In genomic region chr5:39439582-39439981, GRCh38 we compare ENCODE assay signal across 24 cellular contexts. TPM values are rescaled to one million over a fixed set of nuclear protein-coding genes. Genes with fewer than 3 reads are reported as not detected.
"Had no signal": no experiment of that assay in that cellular context is flagged by ENCODE, and none has a peak within 500 bp of the region (broad histone marks: within the 10 kb centered on the region; RNA-seq: fewer than 3 reads in every experiment).

No MANE protein-coding gene starts in this region.

- H3K36me3 Mint-ChIP-seq: activated CD8-positive, alpha-beta memory T cell treated with anti-CD3 and anti-CD28 coated beads, Interleukin-2, amount 10 ng/mL, durations not matched to agents 7 days and 5 days; activated naive CD4-positive, alpha-beta T cell treated with anti-CD3 and anti-CD28 coated beads, Interleukin-2, amount 50 U/mL, for 72 hours had no signal

- H3K9me3 Mint-ChIP-seq: activated B cell treated with CpG ODN at 0.5 μM for 24 hours; activated CD4-positive, alpha-beta T cell treated with anti-CD3 and anti-CD28 coated beads, Interleukin-2, amount 10 ng/mL, durations not matched to agents 24 days and 14 days; activated naive CD4-positive, alpha-beta T cell treated with anti-CD3 and anti-CD28 coated beads, Interleukin-2, amount 50 U/mL, for 72 hours; activated naive CD8-positive, alpha-beta T cell treated with anti-CD3 and anti-CD28 coated beads, Interleukin-2, amount 50 U/mL, for 24 hours; activated T-cell treated with anti-CD3 and anti-CD28 coated beads, Interleukin-2, amount 50 U/mL, for 24 hours; activated T-helper 1 cell treated with anti-CD3 and anti-CD28 coated beads, Interleukin-12 subunit alpha, Interleukin-12 subunit beta, Interleukin-2, Interleukin-4 antibody, amounts not matched to agents 30 ng/mL and 10 ng/mL and 1 ng/mL, durations not matched to agents 14 hours and 24 hours and 36 hours; T-helper 1 cell treated with Interleukin-12 subunit alpha and Interleukin-12 subunit beta and Interleukin-4 antibody, amounts not matched to agents 30 μg/mL and 1 μg/mL, for 36 hours had no signal

- H3K27me3 Mint-ChIP-seq: activated naive CD8-positive, alpha-beta T cell treated with anti-CD3 and anti-CD28 coated beads, Interleukin-2, amount 50 U/mL, for 24 hours had no signal

- DNase-seq: activated B cell treated with CpG ODN at 0.5 μM for 24 hours; activated CD4-positive, alpha-beta T cell treated with anti-CD3 and anti-CD28 coated beads for 1 hour; activated CD4-positive, alpha-beta T cell treated with anti-CD3 and anti-CD28 coated beads, Interleukin-2, amount 10 ng/mL, durations not matched to agents 24 days and 14 days; activated CD4-positive, alpha-beta T cell treated with anti-CD3 and anti-CD28 coated beads, Interleukin-2, amount 50 U/mL, for 48 hours; activated CD8-positive, alpha-beta memory T cell treated with anti-CD3 and anti-CD28 coated beads, Interleukin-2, amount 10 ng/mL, durations not matched to agents 7 days and 5 days; activated effector memory CD4-positive, alpha-beta T cell treated with Interleukin-2 at 50 U/mL for 16 hours; activated naive CD4-positive, alpha-beta T cell treated with Interleukin-2 at 50 U/mL for 16 hours; activated naive CD8-positive, alpha-beta T cell treated with anti-CD3 and anti-CD28 coated beads, Interleukin-2, amount 50 U/mL, for 24 hours; activated T-cell treated with anti-CD3 and anti-CD28 coated beads, Interleukin-2, amount 50 U/mL, for 24 hours; amniotic stem cell; body of pancreas; central memory CD4-positive, alpha-beta T cell; Kasumi-1; NCI-H1105 treated with DMSO at 0.1 percent for 48 hours; NCI-H1436 treated with DMSO at 0.1 percent for 48 hours; NCI-H187; NCI-H2081; NCI-H524; PC-3; SHP77 treated with DMSO at 0.1 percent for 48 hours had no signal

- H3K4me3 ChIP-seq: ascending aorta, body of pancreas had no signal

- H3K4me1 Mint-ChIP-seq: activated B cell treated with CpG ODN at 0.5 μM for 24 hours; activated naive CD8-positive, alpha-beta T cell treated with anti-CD3 and anti-CD28 coated beads, Interleukin-2, amount 50 U/mL, for 24 hours had no signal

- H3K27ac ChIP-seq: ascending aorta, body of pancreas had no signal

- H3K27ac Mint-ChIP-seq: activated B cell treated with CpG ODN at 0.5 μM for 24 hours; activated CD4-positive, alpha-beta T cell treated with anti-CD3 and anti-CD28 coated beads, Interleukin-2, amount 10 ng/mL, durations not matched to agents 24 days and 14 days; activated CD8-positive, alpha-beta memory T cell treated with anti-CD3 and anti-CD28 coated beads, Interleukin-2, amount 10 ng/mL, durations not matched to agents 7 days and 5 days; activated naive CD4-positive, alpha-beta T cell treated with anti-CD3 and anti-CD28 coated beads, Interleukin-2, amount 50 U/mL, for 72 hours; activated naive CD8-positive, alpha-beta T cell treated with anti-CD3 and anti-CD28 coated beads, Interleukin-2, amount 50 U/mL, for 24 hours; activated T-cell treated with anti-CD3 and anti-CD28 coated beads, Interleukin-2, amount 50 U/mL, for 24 hours; activated T-helper 1 cell treated with anti-CD3 and anti-CD28 coated beads, Interleukin-12 subunit alpha, Interleukin-12 subunit beta, Interleukin-2, Interleukin-4 antibody, amounts not matched to agents 30 ng/mL and 10 ng/mL and 1 ng/mL, durations not matched to agents 14 hours and 24 hours and 36 hours; T-helper 1 cell treated with Interleukin-12 subunit alpha and Interleukin-12 subunit beta and Interleukin-4 antibody, amounts not matched to agents 30 μg/mL and 1 μg/mL, for 36 hours had no signal

- H3K27me3 ChIP-seq: ascending aorta, body of pancreas had no signal

- ATAC-seq: activated CD8-positive, alpha-beta memory T cell treated with anti-CD3 and anti-CD28 coated beads, Interleukin-2, amount 10 ng/mL, durations not matched to agents 7 days and 5 days; activated naive CD4-positive, alpha-beta T cell treated with anti-CD3 and anti-CD28 coated beads, Interleukin-2, amount 50 U/mL, for 72 hours; activated naive CD8-positive, alpha-beta T cell treated with anti-CD3 and anti-CD28 coated beads, Interleukin-2, amount 50 U/mL, for 24 hours; body of pancreas; PC-3 had no signal

- H3K9me3 ChIP-seq: ascending aorta, body of pancreas had no signal

- H3K36me3 ChIP-seq: ascending aorta had no signal

- H3K4me3 Mint-ChIP-seq: activated B cell treated with CpG ODN at 0.5 μM for 24 hours; activated CD4-positive, alpha-beta T cell treated with anti-CD3 and anti-CD28 coated beads, Interleukin-2, amount 10 ng/mL, durations not matched to agents 24 days and 14 days; activated CD8-positive, alpha-beta memory T cell treated with anti-CD3 and anti-CD28 coated beads, Interleukin-2, amount 10 ng/mL, durations not matched to agents 7 days and 5 days; activated naive CD8-positive, alpha-beta T cell treated with anti-CD3 and anti-CD28 coated beads, Interleukin-2, amount 50 U/mL, for 24 hours; activated T-cell treated with anti-CD3 and anti-CD28 coated beads, Interleukin-2, amount 50 U/mL, for 24 hours; activated T-helper 1 cell treated with anti-CD3 and anti-CD28 coated beads, Interleukin-12 subunit alpha, Interleukin-12 subunit beta, Interleukin-2, Interleukin-4 antibody, amounts not matched to agents 30 ng/mL and 10 ng/mL and 1 ng/mL, durations not matched to agents 14 hours and 24 hours and 36 hours; T-helper 1 cell treated with Interleukin-12 subunit alpha and Interleukin-12 subunit beta and Interleukin-4 antibody, amounts not matched to agents 30 μg/mL and 1 μg/mL, for 36 hours had no signal

RNA-seq across cellular contexts. Expression of gene DAB2, which starts 14.8 kb away (rescaled TPM):
- total RNA-seq: activated B cell treated with CpG ODN at 0.5 μM for 24 hours; activated CD4-positive, alpha-beta T cell treated with anti-CD3 and anti-CD28 coated beads, Interleukin-2, amount 10 ng/mL, durations not matched to agents 24 days and 14 days; activated CD8-positive, alpha-beta memory T cell treated with anti-CD3 and anti-CD28 coated beads, Interleukin-2, amount 10 ng/mL, durations not matched to agents 7 days and 5 days; activated T-helper 1 cell treated with anti-CD3 and anti-CD28 coated beads, Interleukin-12 subunit alpha, Interleukin-12 subunit beta, Interleukin-2, Interleukin-4 antibody, amounts not matched to agents 30 ng/mL and 10 ng/mL and 1 ng/mL, durations not matched to agents 14 hours and 24 hours and 36 hours had no signal
